ENCODE assay signal across 9 cellular contexts in genomic region chr17:14774774-14775173, GRCh38.
"Had no signal": no experiment of that assay in that cellular context is flagged by ENCODE, and none has a peak within 500 bp of the region (broad histone marks: within the 10 kb centered on the region; RNA-seq: fewer than 3 reads in every experiment).

No MANE protein-coding gene starts in this region.

- H3K4me1 ChIP-seq: HAP-1 had no signal

- FAIRE-seq: HTR-8/SVneo, K562 had no signal

- H3K27ac Mint-ChIP-seq: HFFc6 had no signal

- H3K27ac ChIP-seq: GM23248 had no signal

- H3K36me3 ChIP-seq: HAP-1 had no signal

- H2AFZ ChIP-seq: GM23248 had no signal

- H3K4me3 ChIP-seq: GM23248, HAP-1, K562 had no signal

- H3K4me3 Mint-ChIP-seq: HFFc6 had no signal

- DNase-seq: GM23248, GOT3, H7, HFFc6, KG1 had no signal

- ATAC-seq: HCT116, K562 had no signal

- H3K9ac ChIP-seq: GM23248 had no signal

- H3K9me3 ChIP-seq: HAP-1 had no signal
